Comparison of ENCODE assay signal across 1 cellular context in genomic region chr4:25159837-25160713, GRCh38.
TF ChIP-seq lines count a peak whose summit lies in the region.

SEPSECS (minus strand) TSS chr4:25160449; CDS start chr4:25160369, 80 bp downstream.

TF ChIP-seq in SK-N-SH, 30 proteins besides CTCF, POLR2A, EP300 and RAD21 (continued from another document):
- TF ChIP-seq REST (IDR thresholded peaks at IDR 0.05; ENCODE audit: low read depth, low read length) (peak; percentile 14; the same call in 1 of the 2 replicates), GABPA (IDR thresholded peaks at IDR 0.05; ENCODE audit: low read depth) (peak; percentile 45; the same call in 1 of the 2 replicates), TCF12 (IDR thresholded peaks at IDR 0.05) (0 out of 2 replicates have a peak, but pooled peaks have one; percentile 3), SMC3 (IDR thresholded peaks at IDR 0.05; ENCODE audit: low read depth, low read length) (0 out of 2 replicates have a peak, but pooled peaks have one; percentile 2), PBX3 (IDR thresholded peaks at IDR 0.05) (0 out of 2 replicates have a peak, but pooled peaks have one; percentile 2), POLR2AphosphoS5 (IDR thresholded peaks at IDR 0.05; ENCODE audit: low read depth, low read length) (peak; percentile 37; the same call in 1 of the 2 replicates), TEAD4 (IDR thresholded peaks at IDR 0.05; ENCODE audit: borderline replicate concordance, insufficient read depth) (no peak), SIN3A (IDR thresholded peaks at IDR 0.05; ENCODE audit: borderline replicate concordance, low read depth, low read length) (peak; percentile 34; the same call in 1 of the 2 replicates), MAX (IDR thresholded peaks at IDR 0.05; ENCODE audit: low read depth) (peak; percentile 76)
